Comparison of ENCODE assay signal across 13 cellular contexts in genomic region chr4:73853246-73853704, GRCh38. TPM values are rescaled to one million over a fixed set of nuclear protein-coding genes. Genes with fewer than 3 reads are reported as not detected.
DNase-seq lines count a peak whose midpoint lies in the region; ATAC-seq and TF ChIP-seq lines count a peak whose summit lies in the region.
"Had no signal": no experiment of that assay in that cellular context is flagged by ENCODE, and none has a peak within 500 bp of the region (broad histone marks: within the 10 kb centered on the region; RNA-seq: fewer than 3 reads in every experiment).

TSS of gene PF4V1 (plus strand) at chr4:73853296. CDS start at chr4:73853363, 67 bp downstream.

- no peak within 1 kb of the TSS for H3K27ac Mint-ChIP-seq in stimulated activated memory B cell treated with anti-CD40 and anti-IgM and Interleukin-4, amounts not matched to agents 10 μg/mL and 1 μg/mL and 100 μg/mL, for 72 hours
- H3K27ac Mint-ChIP-seq: activated CD4-positive, alpha-beta memory T cell treated with anti-CD3 and anti-CD28 coated beads, Interleukin-2, amount 10 ng/mL, durations not matched to agents 7 days and 5 days; natural killer cell had no signal

- H3K9me3 ChIP-seq in HUES6 (ENCODE audit: control insufficient read depth, insufficient read depth, low read depth, low read length) (no peaks in the 10 kb centered on the region), colonic mucosa (no peaks in the 10 kb centered on the region)
- H3K9me3 ChIP-seq: adrenal gland had no signal

- H3K27me3 Mint-ChIP-seq in stimulated activated memory B cell treated with anti-CD40 and anti-IgM and Interleukin-4, amounts not matched to agents 10 μg/mL and 1 μg/mL and 100 μg/mL, for 72 hours = no peaks in the 10 kb centered on the region

- H3K4me1 Mint-ChIP-seq in stimulated activated memory B cell treated with anti-CD40 and anti-IgM and Interleukin-4, amounts not matched to agents 10 μg/mL and 1 μg/mL and 100 μg/mL, for 72 hours = no peaks in the 10 kb centered on the region
- H3K4me1 Mint-ChIP-seq: activated CD4-positive, alpha-beta memory T cell treated with anti-CD3 and anti-CD28 coated beads, Interleukin-2, amount 10 ng/mL, durations not matched to agents 7 days and 5 days; natural killer cell had no signal

- no peaks in the 10 kb centered on the region for H3K36me3 ChIP-seq in HUES6 (ENCODE audit: control insufficient read depth, insufficient read depth, low read length)
- no peaks in the 10 kb centered on the region for H3K36me3 ChIP-seq in colonic mucosa
- no peaks in the 10 kb centered on the region for H3K36me3 ChIP-seq in kidney epithelial cell (ENCODE audit: control insufficient read depth, insufficient read depth, low read length)
- H3K36me3 ChIP-seq: adrenal gland, heart left ventricle had no signal

- DNase-seq in colonic mucosa (peak; percentile 27), kidney epithelial cell (ENCODE audit: low read depth) (no peak), GOT3 (lab: John Stamatoyannopoulos, UW) (no peak), HK-2 (ENCODE audit: unreplicated experiment) (no peak)
- DNase-seq: activated CD4-positive, alpha-beta memory T cell treated with anti-CD3 and anti-CD28 coated beads, Interleukin-2, amount 10 ng/mL, durations not matched to agents 7 days and 5 days; adrenal gland; natural killer cell had no signal

- H3K4me3 ChIP-seq in HUES6 (ENCODE audit: low read depth, low read length) = peak within 1 kb of the TSS; percentile 53
- H3K4me3 ChIP-seq in colonic mucosa = no peak within 1 kb of the TSS
- H3K4me3 ChIP-seq in kidney epithelial cell (ENCODE audit: low read depth, low read length) = peak within 1 kb of the TSS; percentile 8
- H3K4me3 ChIP-seq: adrenal gland had no signal

- no peaks in the 10 kb centered on the region for H3K9me3 Mint-ChIP-seq in stimulated activated memory B cell treated with anti-CD40 and anti-IgM and Interleukin-4, amounts not matched to agents 10 μg/mL and 1 μg/mL and 100 μg/mL, for 72 hours
- H3K9me3 Mint-ChIP-seq: activated CD4-positive, alpha-beta memory T cell treated with anti-CD3 and anti-CD28 coated beads, Interleukin-2, amount 10 ng/mL, durations not matched to agents 7 days and 5 days had no signal

- no peak within 1 kb of the TSS for H3K4me3 Mint-ChIP-seq in stimulated activated memory B cell treated with anti-CD40 and anti-IgM and Interleukin-4, amounts not matched to agents 10 μg/mL and 1 μg/mL and 100 μg/mL, for 72 hours
- H3K4me3 Mint-ChIP-seq: activated CD4-positive, alpha-beta memory T cell treated with anti-CD3 and anti-CD28 coated beads, Interleukin-2, amount 10 ng/mL, durations not matched to agents 7 days and 5 days; natural killer cell had no signal

- H3K4me1 ChIP-seq in HUES6 (ENCODE audit: control insufficient read depth, insufficient read depth, low read length) (peaks cover 6% of the 10 kb centered on the region; the same call in 1 of the 2 replicates), colonic mucosa (no peaks in the 10 kb centered on the region)
- H3K4me1 ChIP-seq: adrenal gland had no signal

- intact Hi-C loops in colonic mucosa (cut with DNase I) = no loop called here

- peaks cover 24% of the 10 kb centered on the region for H3K27me3 ChIP-seq in HUES6 (ENCODE audit: control insufficient read depth, insufficient read depth, low read length)
- no peaks in the 10 kb centered on the region for H3K27me3 ChIP-seq in colonic mucosa
- H3K27me3 ChIP-seq in kidney epithelial cell (ENCODE audit: control insufficient read depth, insufficient read depth, low read length) = no peaks in the 10 kb centered on the region
- H3K27me3 ChIP-seq: adrenal gland had no signal

- H3K27ac ChIP-seq in HUES6 (ENCODE audit: low read depth, low read length) (no peak within 1 kb of the TSS), colonic mucosa (no peak within 1 kb of the TSS)
- H3K27ac ChIP-seq: adrenal gland, heart left ventricle had no signal

- peak; percentile 46 for ATAC-seq in stimulated activated memory B cell treated with anti-CD40 and anti-IgM and Interleukin-4, amounts not matched to agents 10 μg/mL and 1 μg/mL and 100 μg/mL, for 72 hours
- no peak for ATAC-seq in GM19035 (IDR thresholded peaks at IDR 0.05; ENCODE audit: unreplicated experiment)
- ATAC-seq in GM21737 (IDR thresholded peaks at IDR 0.05; ENCODE audit: unreplicated experiment) = no peak
- ATAC-seq: natural killer cell had no signal

- H3K9ac ChIP-seq in HUES6 (ENCODE audit: low read length) = peak within 1 kb of the TSS; percentile 7
- no peak within 1 kb of the TSS for H3K9ac ChIP-seq in colonic mucosa (ENCODE audit: low read depth in 2 of 2, low read length in 2 of 2)

- H3K36me3 Mint-ChIP-seq in stimulated activated memory B cell treated with anti-CD40 and anti-IgM and Interleukin-4, amounts not matched to agents 10 μg/mL and 1 μg/mL and 100 μg/mL, for 72 hours = no peaks in the 10 kb centered on the region
- H3K36me3 Mint-ChIP-seq: natural killer cell had no signal

- TF ChIP-seq CTCF in colonic mucosa (IDR thresholded peaks at IDR 0.05) (no peak), kidney epithelial cell (IDR thresholded peaks at IDR 0.05; ENCODE audit: insufficient read depth, low read length, poor library complexity, severe bottlenecking) (peak; percentile 64)

RNA-seq across cellular contexts. Expression of gene PF4V1, which starts in this region (rescaled TPM):
- total RNA-seq in colonic mucosa (not detected), kidney epithelial cell (not detected in 2 replicates)
- total RNA-seq: activated CD4-positive, alpha-beta memory T cell treated with anti-CD3 and anti-CD28 coated beads, Interleukin-2, amount 10 ng/mL, durations not matched to agents 7 days and 5 days; adrenal gland; HT1080 had no signal

Comparison
In these comparisons a context has a peak if more than half of its experiments do, and no peak if none do; other contexts are left out.
1. Peak in DNase-seq in colonic mucosa; RNA of the gene not detected or under 1 TPM.